31 cellular contexts compared by ENCODE assay signal in the genomic region with DNA sequence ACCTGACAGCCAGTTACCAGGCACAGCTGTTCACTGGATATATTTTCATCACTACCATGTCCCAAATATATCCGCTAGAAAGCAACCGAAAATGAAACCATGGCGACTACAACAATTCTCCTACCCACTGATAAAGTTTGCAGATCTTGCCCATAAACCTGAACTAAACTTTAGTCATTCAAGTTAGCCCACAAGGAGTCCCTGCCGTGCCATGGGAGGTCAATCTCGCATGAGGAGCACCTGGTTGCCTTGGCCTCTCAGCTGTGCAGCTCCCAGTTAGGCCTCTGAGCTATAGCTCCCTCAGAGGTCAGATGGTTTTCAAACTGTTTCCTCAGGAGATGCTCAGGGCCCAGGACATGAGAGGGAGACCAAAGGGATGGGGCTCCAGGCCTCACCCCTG.
"Had no signal": no experiment of that assay in that cellular context is flagged by ENCODE, and none has a peak within 500 bp of the region (broad histone marks: within the 10 kb centered on the region; RNA-seq: fewer than 3 reads in every experiment).

No MANE protein-coding gene starts in this region.

- ATAC-seq: activated CD8-positive, alpha-beta T cell treated with anti-CD3 and anti-CD28 coated beads for 36 hours; activated naive CD4-positive, alpha-beta T cell treated with anti-CD3 and anti-CD28 coated beads, Interleukin-2, amount 50 U/mL, for 72 hours; activated T-cell treated with anti-CD3 and anti-CD28 coated beads, Interleukin-2, amount 50 U/mL, for 4 hours; activated T-cell treated with anti-CD3 and anti-CD28 coated beads, Interleukin-2, amount 50 U/mL, for 72 hours; activated T-helper 17 cell treated with anti-CD3 and anti-CD28 coated beads, Interleukin-2, amount 50 U/mL, for 72 hours; body of pancreas had no signal

- H3K36me3 ChIP-seq: adrenal gland, brain microvascular endothelial cell, breast epithelium had no signal

- H3K27ac ChIP-seq: adrenal gland, body of pancreas, brain microvascular endothelial cell, breast epithelium, VCaP had no signal

- DNase-seq: activated B cell treated with CpG ODN at 0.5 μM for 24 hours; activated CD4-positive, alpha-beta memory T cell treated with anti-CD3 and anti-CD28 coated beads for 36 hours; activated CD4-positive, alpha-beta T cell treated with anti-CD3 and anti-CD28 coated beads for 4 hours; activated CD4-positive, alpha-beta T cell treated with anti-CD3 and anti-CD28 coated beads, Interleukin-2, amount 10 ng/mL, durations not matched to agents 24 days and 14 days; activated CD4-positive, alpha-beta T cell treated with anti-CD3 and anti-CD28 coated beads, Interleukin-2, amount 50 U/mL, for 1 hour; activated CD4-positive, alpha-beta T cell treated with anti-CD3 and anti-CD28 coated beads, Interleukin-2, amount 50 U/mL, for 4 hours; activated CD4-positive, CD25-positive, alpha-beta regulatory T cell treated with anti-CD3 and anti-CD28 coated beads, Interleukin-2, amount 50 U/mL, for 72 hours; activated CD8-positive, alpha-beta memory T cell treated with anti-CD3 and anti-CD28 coated beads, Interleukin-2, amount 50 U/mL, for 4 hours; activated CD8-positive, alpha-beta T cell treated with anti-CD3 and anti-CD28 coated beads for 36 hours; activated effector memory CD4-positive, alpha-beta T cell treated with anti-CD3 and anti-CD28 coated beads, Interleukin-2, amount 50 U/mL, for 16 hours; activated gamma-delta T cell treated with Interleukin-2 at 50 U/mL for 16 hours; activated naive CD4-positive, alpha-beta T cell; activated naive CD4-positive, alpha-beta T cell treated with anti-CD3 and anti-CD28 coated beads for 36 hours; activated naive CD4-positive, alpha-beta T cell treated with anti-CD3 and anti-CD28 coated beads, Interleukin-2, amount 50 U/mL, for 16 hours; activated naive CD8-positive, alpha-beta T cell treated with anti-CD3 and anti-CD28 coated beads for 36 hours; activated T-cell treated with anti-CD3 and anti-CD28 coated beads for 4 hours; activated T-cell treated with anti-CD3 and anti-CD28 coated beads, Interleukin-2, amount 50 U/mL, for 1 hour; activated T-cell treated with anti-CD3 and anti-CD28 coated beads, Interleukin-2, amount 50 U/mL, for 4 hours; activated T-cell treated with anti-CD3 and anti-CD28 coated beads, Interleukin-2, amount 50 U/mL, for 72 hours; adrenal gland; amniotic stem cell; aorta; body of pancreas; brain microvascular endothelial cell; central memory CD4-positive, alpha-beta T cell; T-helper 2 cell; T-helper 9 cell had no signal

- H3K9me3 ChIP-seq: adrenal gland, body of pancreas, breast epithelium had no signal

- H3K27me3 ChIP-seq: adrenal gland, body of pancreas, brain microvascular endothelial cell, breast epithelium had no signal

- H3K4me1 ChIP-seq: adrenal gland, body of pancreas, breast epithelium had no signal

- H3K4me3 ChIP-seq: adrenal gland, body of pancreas, breast epithelium had no signal
